ENCODE assay signal across 1 cellular context in genomic region chr5:151740336-151740942, GRCh38.
TF ChIP-seq lines count a peak whose summit lies in the region.

No MANE protein-coding gene starts in this region.

TF ChIP-seq in GM12878, 131 proteins besides CTCF, POLR2A, EP300 and RAD21 (continued from another document):
- TF ChIP-seq YY1 (IDR thresholded peaks at IDR 0.05; ENCODE audit: low read depth, low read length): peak; percentile 64
- TF ChIP-seq, protein P1, sequence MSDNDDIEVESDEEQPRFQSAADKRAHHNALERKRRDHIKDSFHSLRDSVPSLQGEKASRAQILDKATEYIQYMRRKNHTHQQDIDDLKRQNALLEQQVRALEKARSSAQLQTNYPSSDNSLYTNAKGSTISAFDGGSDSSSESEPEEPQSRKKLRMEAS (IDR thresholded peaks at IDR 0.05; ENCODE audit: low read depth, low read length): no peak
- 0 out of 2 replicates have a peak, but pooled peaks have one; percentile 34 for TF ChIP-seq FOXM1 (IDR thresholded peaks at IDR 0.05; ENCODE audit: low read depth, low read length)
- no peak for TF ChIP-seq CBX3 (IDR thresholded peaks at IDR 0.05; ENCODE audit: borderline replicate concordance, low read depth)
- TF ChIP-seq TAF1 (IDR thresholded peaks at IDR 0.05; ENCODE audit: borderline replicate concordance, low read depth, low read length): no peak
- TF ChIP-seq E2F8 (IDR thresholded peaks at IDR 0.05; ENCODE audit: low read depth, partially characterized antibody): no peak
- no peak for TF ChIP-seq EED (IDR thresholded peaks at IDR 0.05; ENCODE audit: low read depth)
- 0 out of 2 replicates have a peak, but pooled peaks have one; percentile 39 for TF ChIP-seq MEF2A (IDR thresholded peaks at IDR 0.05; ENCODE audit: insufficient read depth, low read depth, low read length)
- no peak for TF ChIP-seq IRF4 (IDR thresholded peaks at IDR 0.05; ENCODE audit: low read depth, low read length)
- TF ChIP-seq, protein P2, sequence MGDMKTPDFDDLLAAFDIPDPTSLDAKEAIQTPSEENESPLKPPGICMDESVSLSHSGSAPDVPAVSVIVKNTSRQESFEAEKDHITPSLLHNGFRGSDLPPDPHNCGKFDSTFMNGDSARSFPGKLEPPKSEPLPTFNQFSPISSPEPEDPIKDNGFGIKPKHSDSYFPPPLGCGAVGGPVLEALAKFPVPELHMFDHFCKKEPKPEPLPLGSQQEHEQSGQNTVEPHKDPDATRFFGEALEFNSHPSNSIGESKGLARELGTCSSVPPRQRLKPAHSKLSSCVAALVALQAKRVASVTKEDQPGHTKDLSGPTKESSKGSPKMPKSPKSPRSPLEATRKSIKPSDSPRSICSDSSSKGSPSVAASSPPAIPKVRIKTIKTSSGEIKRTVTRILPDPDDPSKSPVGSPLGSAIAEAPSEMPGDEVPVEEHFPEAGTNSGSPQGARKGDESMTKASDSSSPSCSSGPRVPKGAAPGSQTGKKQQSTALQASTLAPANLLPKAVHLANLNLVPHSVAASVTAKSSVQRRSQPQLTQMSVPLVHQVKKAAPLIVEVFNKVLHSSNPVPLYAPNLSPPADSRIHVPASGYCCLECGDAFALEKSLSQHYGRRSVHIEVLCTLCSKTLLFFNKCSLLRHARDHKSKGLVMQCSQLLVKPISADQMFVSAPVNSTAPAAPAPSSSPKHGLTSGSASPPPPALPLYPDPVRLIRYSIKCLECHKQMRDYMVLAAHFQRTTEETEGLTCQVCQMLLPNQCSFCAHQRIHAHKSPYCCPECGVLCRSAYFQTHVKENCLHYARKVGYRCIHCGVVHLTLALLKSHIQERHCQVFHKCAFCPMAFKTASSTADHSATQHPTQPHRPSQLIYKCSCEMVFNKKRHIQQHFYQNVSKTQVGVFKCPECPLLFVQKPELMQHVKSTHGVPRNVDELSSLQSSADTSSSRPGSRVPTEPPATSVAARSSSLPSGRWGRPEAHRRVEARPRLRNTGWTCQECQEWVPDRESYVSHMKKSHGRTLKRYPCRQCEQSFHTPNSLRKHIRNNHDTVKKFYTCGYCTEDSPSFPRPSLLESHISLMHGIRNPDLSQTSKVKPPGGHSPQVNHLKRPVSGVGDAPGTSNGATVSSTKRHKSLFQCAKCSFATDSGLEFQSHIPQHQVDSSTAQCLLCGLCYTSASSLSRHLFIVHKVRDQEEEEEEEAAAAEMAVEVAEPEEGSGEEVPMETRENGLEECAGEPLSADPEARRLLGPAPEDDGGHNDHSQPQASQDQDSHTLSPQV (IDR thresholded peaks at IDR 0.05): 0 out of 2 replicates have a peak, but pooled peaks have one; percentile 43
- TF ChIP-seq BCL3 (IDR thresholded peaks at IDR 0.05; ENCODE audit: borderline replicate concordance, insufficient read depth, low read depth, low read length, poor library complexity, severe bottlenecking): no peak
- TF ChIP-seq RCOR1 (conservative IDR thresholded peaks at IDR 0.05; ENCODE audit: low read depth, low read length): no peak
- no peak for TF ChIP-seq CEBPB (IDR thresholded peaks at IDR 0.05; ENCODE audit: borderline replicate concordance in 1 of 2, low read depth in 2 of 2, low read length in 2 of 2)
- no peak for TF ChIP-seq BACH1 (IDR thresholded peaks at IDR 0.05; ENCODE audit: borderline replicate concordance)
- TF ChIP-seq SMC3 (IDR thresholded peaks at IDR 0.05; ENCODE audit: borderline replicate concordance, low read length): peak; percentile 93
- peak; percentile 22; the same call in 1 of the 2 replicates for TF ChIP-seq RELB (IDR thresholded peaks at IDR 0.05; ENCODE audit: low read depth)
- TF ChIP-seq, protein P3, sequence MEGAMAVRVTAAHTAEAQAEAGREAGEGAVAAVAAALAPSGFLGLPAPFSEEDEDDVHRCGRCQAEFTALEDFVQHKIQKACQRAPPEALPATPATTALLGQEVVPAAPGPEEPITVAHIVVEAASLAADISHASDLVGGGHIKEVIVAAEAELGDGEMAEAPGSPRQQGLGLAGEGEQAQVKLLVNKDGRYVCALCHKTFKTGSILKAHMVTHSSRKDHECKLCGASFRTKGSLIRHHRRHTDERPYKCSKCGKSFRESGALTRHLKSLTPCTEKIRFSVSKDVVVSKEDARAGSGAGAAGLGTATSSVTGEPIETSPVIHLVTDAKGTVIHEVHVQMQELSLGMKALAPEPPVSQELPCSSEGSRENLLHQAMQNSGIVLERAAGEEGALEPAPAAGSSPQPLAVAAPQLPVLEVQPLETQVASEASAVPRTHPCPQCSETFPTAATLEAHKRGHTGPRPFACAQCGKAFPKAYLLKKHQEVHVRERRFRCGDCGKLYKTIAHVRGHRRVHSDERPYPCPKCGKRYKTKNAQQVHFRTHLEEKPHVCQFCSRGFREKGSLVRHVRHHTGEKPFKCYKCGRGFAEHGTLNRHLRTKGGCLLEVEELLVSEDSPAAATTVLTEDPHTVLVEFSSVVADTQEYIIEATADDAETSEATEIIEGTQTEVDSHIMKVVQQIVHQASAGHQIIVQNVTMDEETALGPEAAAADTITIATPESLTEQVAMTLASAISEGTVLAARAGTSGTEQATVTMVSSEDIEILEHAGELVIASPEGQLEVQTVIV (IDR thresholded peaks at IDR 0.05; ENCODE audit: borderline replicate concordance, partially characterized antibody): no peak
